ENCODE assay signal across 20 cellular contexts in the genomic region with DNA sequence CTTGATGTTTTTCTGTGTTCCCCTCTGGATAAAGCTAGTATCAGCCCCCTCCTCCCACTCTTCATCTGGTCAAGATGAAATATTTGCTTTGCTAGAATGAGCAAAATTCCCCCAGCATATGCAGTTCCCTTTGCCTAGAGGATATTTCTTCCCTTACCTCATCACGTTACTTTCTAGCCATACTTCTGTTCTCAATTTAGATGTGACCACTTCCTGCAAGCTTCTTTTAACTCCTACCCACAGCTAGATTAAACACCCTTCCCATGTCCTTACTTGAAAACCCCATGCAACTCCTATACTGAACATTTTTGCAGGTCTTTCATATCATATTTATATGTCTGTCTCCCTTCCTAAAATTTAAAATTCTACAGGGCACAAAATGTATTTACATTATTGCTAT.
"Had no signal": no experiment of that assay in that cellular context is flagged by ENCODE, and none has a peak within 500 bp of the region (broad histone marks: within the 10 kb centered on the region; RNA-seq: fewer than 3 reads in every experiment).

No MANE protein-coding gene starts in this region.

- H3K4me3 ChIP-seq: left lung, mucosa of descending colon, tibial nerve, uterus had no signal

- H3K27me3 ChIP-seq: left lung, neutrophil, tibial nerve, uterus had no signal

- DNase-seq: activated CD4-positive, alpha-beta T cell treated with anti-CD3 and anti-CD28 coated beads, Interleukin-2, amount 10 ng/mL, durations not matched to agents 24 days and 14 days; activated CD8-positive, alpha-beta memory T cell treated with anti-CD3 and anti-CD28 coated beads, Interleukin-2, amount 50 U/mL, for 4 hours; activated CD8-positive, alpha-beta T cell treated with anti-CD3 and anti-CD28 coated beads, Interleukin-2, amount 10 ng/mL, durations not matched to agents 7 days and 5 days; activated effector memory CD4-positive, alpha-beta T cell treated with anti-CD3 and anti-CD28 coated beads, Interleukin-2, amount 50 U/mL, for 16 hours; activated T-cell treated with anti-CD3 and anti-CD28 coated beads, Interleukin-2, amount 50 U/mL, for 48 hours; amniotic stem cell; caudate nucleus; erythroblast; kidney; left lung; mammary epithelial cell; mucosa of descending colon; naive thymus-derived CD4-positive, alpha-beta T cell; stimulated activated CD4-positive, alpha-beta T cell treated with anti-CD3 and anti-CD28 coated beads, Interleukin-12 subunit alpha, Interleukin-12 subunit beta, amount 100 ng/mL, for 4 hours; uterus had no signal

- H3K36me3 ChIP-seq: left lung, neutrophil, tibial nerve, uterus had no signal

- H3K27ac ChIP-seq: left lung, neutrophil, tibial nerve, uterus had no signal

- ATAC-seq: activated CD8-positive, alpha-beta T cell treated with anti-CD3 and anti-CD28 coated beads, Interleukin-2, amount 10 ng/mL, durations not matched to agents 7 days and 5 days; activated naive CD4-positive, alpha-beta T cell treated with anti-CD3 and anti-CD28 coated beads, Interleukin-2, amount 50 U/mL, for 72 hours; left lung; mucosa of descending colon; naive thymus-derived CD4-positive, alpha-beta T cell; stimulated activated effector memory CD8-positive, alpha-beta T cell treated with anti-CD3 and anti-CD28 coated beads, Interleukin-12 subunit alpha, Interleukin-12 subunit beta, amount 100 ng/mL, for 72 hours; WTC11 had no signal

- H3K4me1 ChIP-seq: left lung, tibial nerve, uterus had no signal

- H3K9me3 ChIP-seq: neutrophil, tibial nerve, uterus had no signal
